ENCODE assay signal across 20 cellular contexts in genomic region chr18:39872566-39872965, GRCh38.
"Had no signal": no experiment of that assay in that cellular context is flagged by ENCODE, and none has a peak within 500 bp of the region (broad histone marks: within the 10 kb centered on the region; RNA-seq: fewer than 3 reads in every experiment).

No MANE protein-coding gene starts in this region.

- H3K9me3 ChIP-seq: neutrophil, testis, transverse colon had no signal

- H3K27ac ChIP-seq: brain microvascular endothelial cell, coronary artery, dorsolateral prefrontal cortex, neutrophil, skin epidermis, testis, transverse colon had no signal

- H3K4me1 ChIP-seq: testis, transverse colon had no signal

- H3K36me3 ChIP-seq: brain microvascular endothelial cell, neutrophil, transverse colon had no signal

- DNase-seq: activated CD4-positive, alpha-beta T cell treated with anti-CD3 and anti-CD28 coated beads for 4 hours; activated CD4-positive, alpha-beta T cell treated with anti-CD3 and anti-CD28 coated beads, Interleukin-2, amount 50 U/mL, for 4 hours; activated gamma-delta T cell; activated naive CD4-positive, alpha-beta T cell treated with anti-CD3 and anti-CD28 coated beads, Interleukin-2, amount 10 ng/mL, durations not matched to agents 7 days and 5 days; activated naive CD8-positive, alpha-beta T cell treated with anti-CD3 and anti-CD28 coated beads, Interleukin-2, amount 10 ng/mL, durations not matched to agents 7 days and 5 days; activated T-cell treated with anti-CD3 and anti-CD28 coated beads for 4 hours; brain microvascular endothelial cell; dorsolateral prefrontal cortex; effector memory CD4-positive, alpha-beta T cell; naive B cell; nephron progenitor cell; stimulated activated CD4-positive, alpha-beta T cell treated with anti-CD3 and anti-CD28 coated beads, Interleukin-12 subunit alpha, Interleukin-12 subunit beta, amount 100 ng/mL, for 4 hours; stimulated activated CD4-positive, alpha-beta T cell treated with anti-CD3 and anti-CD28 coated beads, Interleukin-4, amount 100 ng/mL, for 1 hour; stimulated activated naive CD8-positive, alpha-beta T cell treated with anti-CD3 and anti-CD28 coated beads, Interleukin-15, Interleukin-2, amounts not matched to agents 100 U/mL and 50 U/mL, for 24 hours; testis; transverse colon had no signal

- H3K27me3 ChIP-seq: brain microvascular endothelial cell, neutrophil, testis, transverse colon had no signal

- H3K4me3 ChIP-seq: coronary artery, dorsolateral prefrontal cortex, skin epidermis, testis, transverse colon had no signal

- ATAC-seq: sciatic nerve; stimulated activated naive CD8-positive, alpha-beta T cell treated with anti-CD3 and anti-CD28 coated beads, Interleukin-15, Interleukin-2, amounts not matched to agents 100 U/mL and 50 U/mL, for 24 hours had no signal
